8 cellular contexts compared by ENCODE assay signal in genomic region chr2:85704800-85705679, GRCh38. TPM values are rescaled to one million over a fixed set of nuclear protein-coding genes. Genes with fewer than 3 reads are reported as not detected.
DNase-seq lines count a peak whose midpoint lies in the region; ATAC-seq lines count a peak whose summit lies in the region.

No MANE protein-coding gene starts in this region.

- ATAC-seq in GM18498 (IDR thresholded peaks at IDR 0.05; ENCODE audit: unreplicated experiment) = peak; percentile 54
- ATAC-seq in HG02759 (IDR thresholded peaks at IDR 0.05; ENCODE audit: unreplicated experiment) = peak; percentile 74

- DNase-seq in SW480 (ENCODE audit: low spot score) = peak; percentile 86
- DNase-seq in hepatic stellate cell (ENCODE audit: low spot score) = no peak
- no peak for DNase-seq in ureter (ENCODE audit: low spot score)
- no peak for DNase-seq in iPS-NIHi11 (ENCODE audit: low spot score)
- DNase-seq in Ammon's horn (ENCODE audit: low spot score) = no peak

- no peaks in the 10 kb centered on the region for H3K27me3 ChIP-seq in layer of hippocampus (ENCODE audit: control insufficient read depth, insufficient read depth, low read length)

- peak overlapping the region; percentile 77 for H3K27ac ChIP-seq in layer of hippocampus (ENCODE audit: low read depth, low read length)

RNA-seq across cellular contexts. Expression of gene GNLY, which starts 10.9 kb away (rescaled TPM):
- 1.9 TPM for total RNA-seq in ureter

RNA-seq across cellular contexts. Expression of gene SFTPB, which starts 37.0 kb away (rescaled TPM):
- total RNA-seq in ureter = 1.7 TPM

RNA-seq across cellular contexts. Expression of gene ATOH8, which starts 48.8 kb away (rescaled TPM):
- total RNA-seq in ureter = 21.8 TPM
